Comparison of ENCODE assay signal across 1 cellular context in the genomic region with DNA sequence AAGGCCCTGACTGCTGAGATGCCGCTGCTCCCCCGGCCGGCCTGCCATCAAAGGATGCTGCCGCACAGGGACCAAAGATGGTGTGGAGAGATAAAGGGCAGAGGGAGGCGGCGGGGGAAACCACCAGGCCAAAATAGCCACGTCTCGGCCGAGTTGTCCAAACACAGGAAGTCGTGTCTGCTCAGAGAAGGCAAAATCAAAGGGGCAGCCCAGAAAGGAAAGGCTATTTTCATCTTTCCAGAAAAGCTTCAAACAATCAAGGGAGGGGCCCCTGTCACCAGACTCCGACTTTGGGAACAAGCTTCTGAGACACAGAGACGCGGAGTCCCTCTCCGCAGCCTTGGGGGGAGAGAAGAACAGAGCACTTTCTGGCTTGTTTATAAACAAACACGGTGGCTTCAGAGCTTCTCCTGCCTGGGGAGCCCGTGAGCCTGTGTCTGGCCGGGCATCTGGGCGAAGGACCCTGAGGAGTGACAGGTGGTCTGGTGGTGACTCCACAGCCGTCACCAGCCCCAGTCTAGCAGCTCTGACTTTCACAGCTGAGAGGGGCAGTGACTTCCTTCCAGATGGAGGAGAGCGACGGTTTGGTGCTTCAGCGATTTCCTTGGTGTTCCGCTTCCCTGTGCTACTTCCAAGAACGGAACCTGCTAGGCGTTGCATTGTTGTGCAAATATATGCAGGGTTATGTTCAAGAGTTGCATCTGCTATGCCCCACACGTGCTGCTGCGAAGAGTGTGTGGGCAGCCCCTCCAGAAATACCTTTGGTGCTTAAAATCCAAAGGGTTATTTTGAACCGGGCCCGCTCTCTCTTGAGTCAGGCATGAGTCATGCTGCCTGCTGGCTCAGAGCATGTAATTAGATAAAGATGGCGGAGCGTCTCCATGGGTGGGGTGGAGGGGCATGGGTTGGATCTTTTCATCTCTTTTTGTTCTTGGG.
TF ChIP-seq lines count a peak whose summit lies in the region.

No MANE protein-coding gene starts in this region.

TF ChIP-seq in K562, 482 proteins besides CTCF, POLR2A, EP300 and RAD21 (continued from another document and continues in another):
- TF ChIP-seq, protein P1, sequence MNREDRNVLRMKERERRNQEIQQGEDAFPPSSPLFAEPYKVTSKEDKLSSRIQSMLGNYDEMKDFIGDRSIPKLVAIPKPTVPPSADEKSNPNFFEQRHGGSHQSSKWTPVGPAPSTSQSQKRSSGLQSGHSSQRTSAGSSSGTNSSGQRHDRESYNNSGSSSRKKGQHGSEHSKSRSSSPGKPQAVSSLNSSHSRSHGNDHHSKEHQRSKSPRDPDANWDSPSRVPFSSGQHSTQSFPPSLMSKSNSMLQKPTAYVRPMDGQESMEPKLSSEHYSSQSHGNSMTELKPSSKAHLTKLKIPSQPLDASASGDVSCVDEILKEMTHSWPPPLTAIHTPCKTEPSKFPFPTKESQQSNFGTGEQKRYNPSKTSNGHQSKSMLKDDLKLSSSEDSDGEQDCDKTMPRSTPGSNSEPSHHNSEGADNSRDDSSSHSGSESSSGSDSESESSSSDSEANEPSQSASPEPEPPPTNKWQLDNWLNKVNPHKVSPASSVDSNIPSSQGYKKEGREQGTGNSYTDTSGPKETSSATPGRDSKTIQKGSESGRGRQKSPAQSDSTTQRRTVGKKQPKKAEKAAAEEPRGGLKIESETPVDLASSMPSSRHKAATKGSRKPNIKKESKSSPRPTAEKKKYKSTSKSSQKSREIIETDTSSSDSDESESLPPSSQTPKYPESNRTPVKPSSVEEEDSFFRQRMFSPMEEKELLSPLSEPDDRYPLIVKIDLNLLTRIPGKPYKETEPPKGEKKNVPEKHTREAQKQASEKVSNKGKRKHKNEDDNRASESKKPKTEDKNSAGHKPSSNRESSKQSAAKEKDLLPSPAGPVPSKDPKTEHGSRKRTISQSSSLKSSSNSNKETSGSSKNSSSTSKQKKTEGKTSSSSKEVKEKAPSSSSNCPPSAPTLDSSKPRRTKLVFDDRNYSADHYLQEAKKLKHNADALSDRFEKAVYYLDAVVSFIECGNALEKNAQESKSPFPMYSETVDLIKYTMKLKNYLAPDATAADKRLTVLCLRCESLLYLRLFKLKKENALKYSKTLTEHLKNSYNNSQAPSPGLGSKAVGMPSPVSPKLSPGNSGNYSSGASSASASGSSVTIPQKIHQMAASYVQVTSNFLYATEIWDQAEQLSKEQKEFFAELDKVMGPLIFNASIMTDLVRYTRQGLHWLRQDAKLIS (CRISPR knock-in tag; IDR thresholded peaks at IDR 0.05), result no peak
- TF ChIP-seq, protein P2, sequence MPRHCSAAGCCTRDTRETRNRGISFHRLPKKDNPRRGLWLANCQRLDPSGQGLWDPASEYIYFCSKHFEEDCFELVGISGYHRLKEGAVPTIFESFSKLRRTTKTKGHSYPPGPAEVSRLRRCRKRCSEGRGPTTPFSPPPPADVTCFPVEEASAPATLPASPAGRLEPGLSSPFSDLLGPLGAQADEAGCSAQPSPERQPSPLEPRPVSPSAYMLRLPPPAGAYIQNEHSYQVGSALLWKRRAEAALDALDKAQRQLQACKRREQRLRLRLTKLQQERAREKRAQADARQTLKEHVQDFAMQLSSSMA (CRISPR knock-in tag; IDR thresholded peaks at IDR 0.05), result no peak
- TF ChIP-seq NR2F6 (CRISPR knock-in tag; IDR thresholded peaks at IDR 0.05) (no peak), HDAC2 (IDR thresholded peaks at IDR 0.05) (no peak), FOXJ2 (tag; IDR thresholded peaks at IDR 0.05) (no peak), ELF4 (CRISPR knock-in tag; IDR thresholded peaks at IDR 0.05) (no peak), MXI1 (IDR thresholded peaks at IDR 0.05; ENCODE audit: low read depth, low read length) (no peak), EHMT2 (IDR thresholded peaks at IDR 0.05) (peak; percentile 66; the same call in 1 of the 2 replicates), MEIS2 (IDR thresholded peaks at IDR 0.05; ENCODE audit: partially characterized antibody) (no peak), RFX5 (IDR thresholded peaks at IDR 0.05; ENCODE audit: low read depth, low read length) (no peak), STAG1 (CRISPR knock-in tag; IDR thresholded peaks at IDR 0.05; ENCODE audit: borderline replicate concordance) (no peak), PCBP2 (IDR thresholded peaks at IDR 0.05; ENCODE audit: low read depth, low read length, poor library complexity, severe bottlenecking) (no peak), GABPA (tag; conservative IDR thresholded peaks at IDR 0.05; ENCODE audit: low read depth) (0 out of 2 replicates have a peak, but pooled peaks have one; percentile 12), ESRRB (CRISPR knock-in tag; IDR thresholded peaks at IDR 0.05; ENCODE audit: borderline replicate concordance) (no peak), ZNF12 (CRISPR knock-in tag; IDR thresholded peaks at IDR 0.05) (no peak), GATAD2A (IDR thresholded peaks at IDR 0.05) (no peak), MAFG (tag; conservative IDR thresholded peaks at IDR 0.05) (no peak), FOXP1 (CRISPR knock-in tag; IDR thresholded peaks at IDR 0.05) (no peak), KDM4B (IDR thresholded peaks at IDR 0.05; ENCODE audit: borderline replicate concordance in 2 of 2, low read depth in 1 of 2) (no peak), CAMTA2 (CRISPR knock-in tag; conservative IDR thresholded peaks at IDR 0.05) (no peak), ZNF311 (CRISPR knock-in tag; IDR thresholded peaks at IDR 0.05) (no peak), POLR2G (IDR thresholded peaks at IDR 0.05; ENCODE audit: low read depth, low read length) (no peak), SMARCC2 (IDR thresholded peaks at IDR 0.05; ENCODE audit: low read depth) (0 out of 2 replicates have a peak, but pooled peaks have one; percentile 30), MAFF (IDR thresholded peaks at IDR 0.05; ENCODE audit: low read length) (no peak), MCM2 (IDR thresholded peaks at IDR 0.05; ENCODE audit: low read depth) (no peak), GABPB1 (CRISPR knock-in tag; IDR thresholded peaks at IDR 0.05) (no peak), RBM15 (IDR thresholded peaks at IDR 0.05; ENCODE audit: insufficient read depth, low read length) (no peak)
- TF ChIP-seq, protein P3, sequence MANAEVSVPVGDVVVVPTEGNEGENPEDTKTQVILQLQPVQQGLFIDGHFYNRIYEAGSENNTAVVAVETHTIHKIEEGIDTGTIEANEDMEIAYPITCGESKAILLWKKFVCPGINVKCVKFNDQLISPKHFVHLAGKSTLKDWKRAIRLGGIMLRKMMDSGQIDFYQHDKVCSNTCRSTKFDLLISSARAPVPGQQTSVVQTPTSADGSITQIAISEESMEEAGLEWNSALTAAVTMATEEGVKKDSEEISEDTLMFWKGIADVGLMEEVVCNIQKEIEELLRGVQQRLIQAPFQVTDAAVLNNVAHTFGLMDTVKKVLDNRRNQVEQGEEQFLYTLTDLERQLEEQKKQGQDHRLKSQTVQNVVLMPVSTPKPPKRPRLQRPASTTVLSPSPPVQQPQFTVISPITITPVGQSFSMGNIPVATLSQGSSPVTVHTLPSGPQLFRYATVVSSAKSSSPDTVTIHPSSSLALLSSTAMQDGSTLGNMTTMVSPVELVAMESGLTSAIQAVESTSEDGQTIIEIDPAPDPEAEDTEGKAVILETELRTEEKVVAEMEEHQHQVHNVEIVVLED (CRISPR knock-in tag; IDR thresholded peaks at IDR 0.05), result no peak
- TF ChIP-seq, protein P4, sequence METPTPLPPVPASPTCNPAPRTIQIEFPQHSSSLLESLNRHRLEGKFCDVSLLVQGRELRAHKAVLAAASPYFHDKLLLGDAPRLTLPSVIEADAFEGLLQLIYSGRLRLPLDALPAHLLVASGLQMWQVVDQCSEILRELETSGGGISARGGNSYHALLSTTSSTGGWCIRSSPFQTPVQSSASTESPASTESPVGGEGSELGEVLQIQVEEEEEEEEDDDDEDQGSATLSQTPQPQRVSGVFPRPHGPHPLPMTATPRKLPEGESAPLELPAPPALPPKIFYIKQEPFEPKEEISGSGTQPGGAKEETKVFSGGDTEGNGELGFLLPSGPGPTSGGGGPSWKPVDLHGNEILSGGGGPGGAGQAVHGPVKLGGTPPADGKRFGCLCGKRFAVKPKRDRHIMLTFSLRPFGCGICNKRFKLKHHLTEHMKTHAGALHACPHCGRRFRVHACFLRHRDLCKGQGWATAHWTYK (CRISPR knock-in tag; IDR thresholded peaks at IDR 0.05), result no peak
- TF ChIP-seq, protein P5, sequence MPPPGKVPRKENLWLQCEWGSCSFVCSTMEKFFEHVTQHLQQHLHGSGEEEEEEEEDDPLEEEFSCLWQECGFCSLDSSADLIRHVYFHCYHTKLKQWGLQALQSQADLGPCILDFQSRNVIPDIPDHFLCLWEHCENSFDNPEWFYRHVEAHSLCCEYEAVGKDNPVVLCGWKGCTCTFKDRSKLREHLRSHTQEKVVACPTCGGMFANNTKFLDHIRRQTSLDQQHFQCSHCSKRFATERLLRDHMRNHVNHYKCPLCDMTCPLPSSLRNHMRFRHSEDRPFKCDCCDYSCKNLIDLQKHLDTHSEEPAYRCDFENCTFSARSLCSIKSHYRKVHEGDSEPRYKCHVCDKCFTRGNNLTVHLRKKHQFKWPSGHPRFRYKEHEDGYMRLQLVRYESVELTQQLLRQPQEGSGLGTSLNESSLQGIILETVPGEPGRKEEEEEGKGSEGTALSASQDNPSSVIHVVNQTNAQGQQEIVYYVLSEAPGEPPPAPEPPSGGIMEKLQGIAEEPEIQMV (tag; conservative IDR thresholded peaks at IDR 0.05; ENCODE audit: low read depth), result no peak
- TF ChIP-seq, protein P6, sequence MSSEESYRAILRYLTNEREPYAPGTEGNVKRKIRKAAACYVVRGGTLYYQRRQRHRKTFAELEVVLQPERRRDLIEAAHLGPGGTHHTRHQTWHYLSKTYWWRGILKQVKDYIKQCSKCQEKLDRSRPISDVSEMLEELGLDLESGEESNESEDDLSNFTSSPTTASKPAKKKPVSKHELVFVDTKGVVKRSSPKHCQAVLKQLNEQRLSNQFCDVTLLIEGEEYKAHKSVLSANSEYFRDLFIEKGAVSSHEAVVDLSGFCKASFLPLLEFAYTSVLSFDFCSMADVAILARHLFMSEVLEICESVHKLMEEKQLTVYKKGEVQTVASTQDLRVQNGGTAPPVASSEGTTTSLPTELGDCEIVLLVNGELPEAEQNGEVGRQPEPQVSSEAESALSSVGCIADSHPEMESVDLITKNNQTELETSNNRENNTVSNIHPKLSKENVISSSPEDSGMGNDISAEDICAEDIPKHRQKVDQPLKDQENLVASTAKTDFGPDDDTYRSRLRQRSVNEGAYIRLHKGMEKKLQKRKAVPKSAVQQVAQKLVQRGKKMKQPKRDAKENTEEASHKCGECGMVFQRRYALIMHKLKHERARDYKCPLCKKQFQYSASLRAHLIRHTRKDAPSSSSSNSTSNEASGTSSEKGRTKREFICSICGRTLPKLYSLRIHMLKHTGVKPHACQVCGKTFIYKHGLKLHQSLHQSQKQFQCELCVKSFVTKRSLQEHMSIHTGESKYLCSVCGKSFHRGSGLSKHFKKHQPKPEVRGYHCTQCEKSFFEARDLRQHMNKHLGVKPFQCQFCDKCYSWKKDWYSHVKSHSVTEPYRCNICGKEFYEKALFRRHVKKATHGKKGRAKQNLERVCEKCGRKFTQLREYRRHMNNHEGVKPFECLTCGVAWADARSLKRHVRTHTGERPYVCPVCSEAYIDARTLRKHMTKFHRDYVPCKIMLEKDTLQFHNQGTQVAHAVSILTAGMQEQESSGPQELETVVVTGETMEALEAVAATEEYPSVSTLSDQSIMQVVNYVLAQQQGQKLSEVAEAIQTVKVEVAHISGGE (CRISPR knock-in tag; IDR thresholded peaks at IDR 0.05), result 0 out of 6 replicates have a peak, but pooled peaks of 1 of the 3 experiments have one; percentile 19
- TF ChIP-seq, protein P7, sequence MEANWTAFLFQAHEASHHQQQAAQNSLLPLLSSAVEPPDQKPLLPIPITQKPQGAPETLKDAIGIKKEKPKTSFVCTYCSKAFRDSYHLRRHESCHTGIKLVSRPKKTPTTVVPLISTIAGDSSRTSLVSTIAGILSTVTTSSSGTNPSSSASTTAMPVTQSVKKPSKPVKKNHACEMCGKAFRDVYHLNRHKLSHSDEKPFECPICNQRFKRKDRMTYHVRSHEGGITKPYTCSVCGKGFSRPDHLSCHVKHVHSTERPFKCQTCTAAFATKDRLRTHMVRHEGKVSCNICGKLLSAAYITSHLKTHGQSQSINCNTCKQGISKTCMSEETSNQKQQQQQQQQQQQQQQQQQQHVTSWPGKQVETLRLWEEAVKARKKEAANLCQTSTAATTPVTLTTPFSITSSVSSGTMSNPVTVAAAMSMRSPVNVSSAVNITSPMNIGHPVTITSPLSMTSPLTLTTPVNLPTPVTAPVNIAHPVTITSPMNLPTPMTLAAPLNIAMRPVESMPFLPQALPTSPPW (CRISPR knock-in tag; IDR thresholded peaks at IDR 0.05), result peak; percentile 50
- TF ChIP-seq, protein P8, sequence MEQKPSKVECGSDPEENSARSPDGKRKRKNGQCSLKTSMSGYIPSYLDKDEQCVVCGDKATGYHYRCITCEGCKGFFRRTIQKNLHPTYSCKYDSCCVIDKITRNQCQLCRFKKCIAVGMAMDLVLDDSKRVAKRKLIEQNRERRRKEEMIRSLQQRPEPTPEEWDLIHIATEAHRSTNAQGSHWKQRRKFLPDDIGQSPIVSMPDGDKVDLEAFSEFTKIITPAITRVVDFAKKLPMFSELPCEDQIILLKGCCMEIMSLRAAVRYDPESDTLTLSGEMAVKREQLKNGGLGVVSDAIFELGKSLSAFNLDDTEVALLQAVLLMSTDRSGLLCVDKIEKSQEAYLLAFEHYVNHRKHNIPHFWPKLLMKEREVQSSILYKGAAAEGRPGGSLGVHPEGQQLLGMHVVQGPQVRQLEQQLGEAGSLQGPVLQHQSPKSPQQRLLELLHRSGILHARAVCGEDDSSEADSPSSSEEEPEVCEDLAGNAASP (IDR thresholded peaks at IDR 0.05), result no peak
- TF ChIP-seq, protein P9, sequence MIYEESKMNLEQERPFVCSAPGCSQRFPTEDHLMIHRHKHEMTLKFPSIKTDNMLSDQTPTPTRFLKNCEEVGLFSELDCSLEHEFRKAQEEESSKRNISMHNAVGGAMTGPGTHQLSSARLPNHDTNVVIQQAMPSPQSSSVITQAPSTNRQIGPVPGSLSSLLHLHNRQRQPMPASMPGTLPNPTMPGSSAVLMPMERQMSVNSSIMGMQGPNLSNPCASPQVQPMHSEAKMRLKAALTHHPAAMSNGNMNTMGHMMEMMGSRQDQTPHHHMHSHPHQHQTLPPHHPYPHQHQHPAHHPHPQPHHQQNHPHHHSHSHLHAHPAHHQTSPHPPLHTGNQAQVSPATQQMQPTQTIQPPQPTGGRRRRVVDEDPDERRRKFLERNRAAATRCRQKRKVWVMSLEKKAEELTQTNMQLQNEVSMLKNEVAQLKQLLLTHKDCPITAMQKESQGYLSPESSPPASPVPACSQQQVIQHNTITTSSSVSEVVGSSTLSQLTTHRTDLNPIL (CRISPR knock-in tag; IDR thresholded peaks at IDR 0.05), result no peak
- TF ChIP-seq, protein P10, sequence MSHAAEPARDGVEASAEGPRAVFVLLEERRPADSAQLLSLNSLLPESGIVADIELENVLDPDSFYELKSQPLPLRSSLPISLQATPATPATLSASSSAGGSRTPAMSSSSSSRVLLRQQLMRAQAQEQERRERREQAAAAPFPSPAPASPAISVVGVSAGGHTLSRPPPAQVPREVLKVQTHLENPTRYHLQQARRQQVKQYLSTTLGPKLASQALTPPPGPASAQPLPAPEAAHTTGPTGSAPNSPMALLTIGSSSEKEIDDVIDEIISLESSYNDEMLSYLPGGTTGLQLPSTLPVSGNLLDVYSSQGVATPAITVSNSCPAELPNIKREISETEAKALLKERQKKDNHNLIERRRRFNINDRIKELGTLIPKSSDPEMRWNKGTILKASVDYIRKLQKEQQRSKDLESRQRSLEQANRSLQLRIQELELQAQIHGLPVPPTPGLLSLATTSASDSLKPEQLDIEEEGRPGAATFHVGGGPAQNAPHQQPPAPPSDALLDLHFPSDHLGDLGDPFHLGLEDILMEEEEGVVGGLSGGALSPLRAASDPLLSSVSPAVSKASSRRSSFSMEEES (CRISPR knock-in tag; IDR thresholded peaks at IDR 0.05), result no peak
